ENCODE assay signal across 26 cellular contexts in the genomic region with DNA sequence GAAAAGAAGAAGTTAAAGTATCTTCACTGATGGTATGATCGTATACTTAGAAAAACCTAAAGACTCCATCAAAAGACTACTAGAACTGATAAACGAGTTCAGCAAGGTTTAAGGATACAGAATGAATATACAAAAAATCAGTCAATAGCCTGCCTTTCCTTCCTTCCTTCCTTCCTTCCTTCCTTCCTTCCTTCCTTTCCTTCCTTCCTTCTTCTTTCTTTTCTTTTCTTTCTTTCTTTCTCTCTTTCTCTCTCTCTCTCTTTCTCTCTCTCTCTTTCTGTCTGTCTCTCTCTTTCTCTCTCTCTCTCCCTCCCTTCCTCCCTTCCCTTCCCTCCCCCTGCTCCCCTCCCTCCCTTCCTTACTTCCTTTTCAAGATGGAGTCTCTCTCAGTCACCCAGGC.
"Had no signal": no experiment of that assay in that cellular context is flagged by ENCODE, and none has a peak within 500 bp of the region (broad histone marks: within the 10 kb centered on the region; RNA-seq: fewer than 3 reads in every experiment).

No MANE protein-coding gene starts in this region.

- H3K36me3 Mint-ChIP-seq: mesothelial cell of epicardium; naive B cell; natural killer cell; stimulated activated naive B cell treated with anti-CD40 and anti-IgM and Interleukin-4, amounts not matched to agents 10 μg/mL and 1 μg/mL and 100 μg/mL, for 72 hours had no signal

- FAIRE-seq: pancreas had no signal

- H3K4me2 ChIP-seq: neural progenitor cell had no signal

- H3K9me3 Mint-ChIP-seq: mesothelial cell of epicardium; naive B cell; natural killer cell; nephron progenitor cell; neural progenitor cell; stimulated activated naive B cell treated with anti-CD40 and anti-IgM and Interleukin-4, amounts not matched to agents 10 μg/mL and 1 μg/mL and 100 μg/mL, for 72 hours had no signal

- H3K36me3 ChIP-seq: left ventricle myocardium inferior, neural progenitor cell, pancreas, prostate gland, stomach, thyroid gland, transverse colon, upper lobe of left lung, vagina had no signal

- H2AFZ ChIP-seq: neural progenitor cell had no signal

- H3K9me3 ChIP-seq: left ventricle myocardium inferior, pancreas, prostate gland, stomach, testis, thyroid gland, transverse colon, upper lobe of left lung, vagina had no signal

- H3K27ac ChIP-seq: left ventricle myocardium inferior, neural progenitor cell, pancreas, prostate gland, skin epidermis, stomach, testis, thyroid gland, transverse colon, upper lobe of left lung, vagina had no signal

- H3K9ac ChIP-seq: neural progenitor cell had no signal

- H3K4me3 Mint-ChIP-seq: mesothelial cell of epicardium; naive B cell; natural killer cell; nephron progenitor cell; neural progenitor cell; stimulated activated naive B cell treated with anti-CD40 and anti-IgM and Interleukin-4, amounts not matched to agents 10 μg/mL and 1 μg/mL and 100 μg/mL, for 72 hours had no signal

- H3K4me1 Mint-ChIP-seq: naive B cell; natural killer cell; stimulated activated naive B cell treated with anti-CD40 and anti-IgM and Interleukin-4, amounts not matched to agents 10 μg/mL and 1 μg/mL and 100 μg/mL, for 72 hours had no signal

- H3K27me3 ChIP-seq: neural progenitor cell, pancreas, stomach, testis, thyroid gland, transverse colon, upper lobe of left lung, vagina had no signal

- DNase-seq: left ventricle myocardium inferior; mesendoderm; naive B cell; natural killer cell; nephron progenitor cell; pancreas; posterior cingulate gyrus; retina; right cardiac atrium; stimulated activated CD4-positive, alpha-beta T cell treated with anti-CD3 and anti-CD28 coated beads, Interleukin-12 subunit alpha, Interleukin-12 subunit beta, amount 100 ng/mL, for 4 hours; stimulated activated CD4-positive, alpha-beta T cell treated with anti-CD3 and anti-CD28 coated beads, Interleukin-15, amount 100 ng/mL, for 24 hours; stimulated activated CD4-positive, alpha-beta T cell treated with anti-CD3 and anti-CD28 coated beads, Interleukin-2, amount 100 ng/mL, for 24 hours; stimulated activated CD4-positive, alpha-beta T cell treated with anti-CD3 and anti-CD28 coated beads, Interleukin-4, amount 100 ng/mL, for 1 hour; stimulated activated naive B cell treated with anti-CD40 and anti-IgM and Interleukin-4, amounts not matched to agents 10 μg/mL and 1 μg/mL and 100 μg/mL, for 72 hours; stimulated activated naive CD8-positive, alpha-beta T cell treated with anti-CD3 and anti-CD28 coated beads, Interleukin-15, Interleukin-2, amounts not matched to agents 100 U/mL and 50 U/mL, for 24 hours; stomach; testis; thyroid gland; transverse colon; upper lobe of left lung had no signal

- H3K4me1 ChIP-seq: left ventricle myocardium inferior, neural progenitor cell, pancreas, prostate gland, stomach, testis, thyroid gland, transverse colon, upper lobe of left lung, vagina had no signal

- H3K27me3 Mint-ChIP-seq: stimulated activated naive B cell treated with anti-CD40 and anti-IgM and Interleukin-4, amounts not matched to agents 10 μg/mL and 1 μg/mL and 100 μg/mL, for 72 hours had no signal

- H3K27ac Mint-ChIP-seq: mesothelial cell of epicardium; naive B cell; natural killer cell; nephron progenitor cell; neural progenitor cell; stimulated activated naive B cell treated with anti-CD40 and anti-IgM and Interleukin-4, amounts not matched to agents 10 μg/mL and 1 μg/mL and 100 μg/mL, for 72 hours had no signal

- H3K4me3 ChIP-seq: left ventricle myocardium inferior, lung, neural progenitor cell, pancreas, prostate gland, skin epidermis, stomach, testis, thyroid gland, transverse colon, upper lobe of left lung, vagina had no signal
